In genomic region chr11:66020212-66020611, GRCh38 we compare ENCODE assay signal across 1 cellular context.
TF ChIP-seq lines count a peak whose summit lies in the region.

No MANE protein-coding gene starts in this region.

TF ChIP-seq in K562, 482 proteins besides CTCF, POLR2A, EP300 and RAD21:
- no peak for TF ChIP-seq ZNF280B (CRISPR knock-in tag; IDR thresholded peaks at IDR 0.05)
- TF ChIP-seq SP1 (CRISPR knock-in tag; IDR thresholded peaks at IDR 0.05) = no peak
- no peak for TF ChIP-seq CEBPZ (IDR thresholded peaks at IDR 0.05; ENCODE audit: borderline replicate concordance, low read depth, low read length)
- TF ChIP-seq SRSF9 (IDR thresholded peaks at IDR 0.05; ENCODE audit: borderline replicate concordance, low read depth, low read length) = no peak
- TF ChIP-seq ZNF609 (CRISPR knock-in tag; IDR thresholded peaks at IDR 0.05; ENCODE audit: borderline replicate concordance) = 0 out of 2 replicates have a peak, but pooled peaks have one; percentile 29
- TF ChIP-seq TFAP4 (CRISPR knock-in tag; IDR thresholded peaks at IDR 0.05; ENCODE audit: borderline replicate concordance) = no peak
- no peak for TF ChIP-seq ZC3H4 (CRISPR knock-in tag; IDR thresholded peaks at IDR 0.05; ENCODE audit: borderline replicate concordance)
